1 cellular context compared by ENCODE assay signal in genomic region chr16:583815-584591, GRCh38.
TF ChIP-seq lines count a peak whose summit lies in the region.

No MANE protein-coding gene starts in this region.

TF ChIP-seq in HEK293, 187 proteins besides CTCF, POLR2A, EP300 and RAD21 (continued from another document and continues in another):
- no peak for TF ChIP-seq ZNF280C (tag by site-specific recombination; IDR thresholded peaks at IDR 0.05)
- TF ChIP-seq SALL2 (tag by site-specific recombination; IDR thresholded peaks at IDR 0.05; ENCODE audit: borderline replicate concordance): no peak
- TF ChIP-seq INSM2 (tag by site-specific recombination; IDR thresholded peaks at IDR 0.05): no peak
- TF ChIP-seq ZNF10 (tag by site-specific recombination; IDR thresholded peaks at IDR 0.05): peak; percentile 72; the same call in 1 of the 2 replicates
- no peak for TF ChIP-seq ZNF48 (tag by site-specific recombination; IDR thresholded peaks at IDR 0.05)
- no peak for TF ChIP-seq ZNF274 (IDR thresholded peaks at IDR 0.05; ENCODE audit: low read length)
- no peak for TF ChIP-seq ZNF274 (tag by site-specific recombination; IDR thresholded peaks at IDR 0.05; ENCODE audit: borderline replicate concordance)
- peak; percentile 98 for TF ChIP-seq ZFP69B (tag by site-specific recombination; IDR thresholded peaks at IDR 0.05)
- TF ChIP-seq ZNF148 (tag by site-specific recombination; IDR thresholded peaks at IDR 0.05; ENCODE audit: borderline replicate concordance): peak; percentile 6; the same call in 1 of the 2 replicates
- no peak for TF ChIP-seq ZNF248 (tag by site-specific recombination; IDR thresholded peaks at IDR 0.05)
- TF ChIP-seq ZEB2 (tag by site-specific recombination; IDR thresholded peaks at IDR 0.05): peak; percentile 40; the same call in 1 of the 2 replicates
- TF ChIP-seq ZNF391 (tag by site-specific recombination; IDR thresholded peaks at IDR 0.05; ENCODE audit: borderline replicate concordance, low read depth): peak; percentile 20; the same call in 1 of the 2 replicates
- TF ChIP-seq ZXDB (tag by site-specific recombination; IDR thresholded peaks at IDR 0.05): no peak
- no peak for TF ChIP-seq ZNF785 (tag by site-specific recombination; IDR thresholded peaks at IDR 0.05)
- no peak for TF ChIP-seq KLF16 (tag by site-specific recombination; IDR thresholded peaks at IDR 0.05)
- 0 out of 2 replicates have a peak, but pooled peaks have one; percentile 12 for TF ChIP-seq BCL11B (tag by site-specific recombination; IDR thresholded peaks at IDR 0.05; ENCODE audit: low read depth)
- no peak for TF ChIP-seq ZNF518A (tag by site-specific recombination; conservative IDR thresholded peaks at IDR 0.05; ENCODE audit: low read depth)
- TF ChIP-seq PBX3 (CRISPR knock-in tag; IDR thresholded peaks at IDR 0.05): no peak
- TF ChIP-seq ZFHX2 (tag by site-specific recombination; conservative IDR thresholded peaks at IDR 0.05): peak; percentile 49; the same call in 1 of the 2 replicates
- TF ChIP-seq ZNF548 (tag by site-specific recombination; IDR thresholded peaks at IDR 0.05): no peak
- no peak for TF ChIP-seq KLF1 (tag by site-specific recombination; IDR thresholded peaks at IDR 0.05)
- TF ChIP-seq ZNF132 (tag by site-specific recombination; IDR thresholded peaks at IDR 0.05; ENCODE audit: borderline replicate concordance): no peak
- no peak for TF ChIP-seq ZNF561 (tag by site-specific recombination; IDR thresholded peaks at IDR 0.05; ENCODE audit: borderline replicate concordance)
- no peak for TF ChIP-seq ZNF140 (tag by site-specific recombination; IDR thresholded peaks at IDR 0.05)
- no peak for TF ChIP-seq RBAK (tag by site-specific recombination; IDR thresholded peaks at IDR 0.05)
- no peak for TF ChIP-seq ZNF449 (tag by site-specific recombination; IDR thresholded peaks at IDR 0.05)
- TF ChIP-seq ZNF704 (tag by site-specific recombination; IDR thresholded peaks at IDR 0.05): no peak
- peak; percentile 83 for TF ChIP-seq PATZ1 (tag by site-specific recombination; IDR thresholded peaks at IDR 0.05)
- no peak for TF ChIP-seq ZBTB49 (tag by site-specific recombination; IDR thresholded peaks at IDR 0.05; ENCODE audit: low read depth)
- TF ChIP-seq ZNF626 (tag by site-specific recombination; IDR thresholded peaks at IDR 0.05): no peak
- no peak for TF ChIP-seq BCL6B (tag by site-specific recombination; IDR thresholded peaks at IDR 0.05)
- no peak for TF ChIP-seq ZNF404 (tag by site-specific recombination; IDR thresholded peaks at IDR 0.05)
- no peak for TF ChIP-seq ZNF501 (tag by site-specific recombination; IDR thresholded peaks at IDR 0.05)
- TF ChIP-seq ZNF76 (tag by site-specific recombination; IDR thresholded peaks at IDR 0.05; ENCODE audit: borderline replicate concordance, low read depth): no peak
